Comparison of ENCODE assay signal across 16 cellular contexts in the genomic region with DNA sequence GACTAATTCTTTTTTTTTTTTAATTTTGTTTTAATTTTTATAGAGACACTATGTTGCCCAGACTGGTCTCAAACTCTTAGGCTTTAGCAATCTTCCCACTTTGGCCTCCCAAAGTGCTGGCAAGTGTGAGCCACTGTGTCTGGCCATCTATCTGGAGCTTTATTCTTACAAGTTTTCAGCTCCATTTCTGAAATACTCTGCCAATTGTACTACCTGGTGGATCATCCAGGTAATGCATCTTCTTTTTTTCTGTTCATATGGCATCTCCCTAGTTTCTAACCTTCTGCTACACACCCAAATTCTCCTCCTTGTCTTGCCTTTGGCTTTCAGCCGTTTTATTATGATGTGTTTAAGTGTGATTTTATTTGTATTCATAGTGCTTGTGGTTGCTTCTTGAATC. TPM values are rescaled to one million over a fixed set of nuclear protein-coding genes. Genes with fewer than 3 reads are reported as not detected.
A peak's percentile ranks its signal among the peaks of the same experiment; 100 is the strongest.
DNase-seq lines count a peak whose midpoint lies in the region; ATAC-seq, FAIRE-seq and TF ChIP-seq lines count a peak whose summit lies in the region.
"Had no signal": no experiment of that assay in that cellular context is flagged by ENCODE, and none has a peak within 500 bp of the region (broad histone marks: within the 10 kb centered on the region; RNA-seq: fewer than 3 reads in every experiment).

No MANE protein-coding gene starts in this region.

- no peak for TF ChIP-seq CTCF in A549 (IDR thresholded peaks at IDR 0.05)
- 0 out of 2 replicates have a peak, but pooled peaks have one; percentile 1 for TF ChIP-seq CTCF in GM12874 (IDR thresholded peaks at IDR 0.05; ENCODE audit: insufficient read depth, low read depth, low read length)
- peak; percentile 11 for TF ChIP-seq CTCF in fibroblast of villous mesenchyme (IDR thresholded peaks at IDR 0.05; ENCODE audit: insufficient read depth, low read depth, low read length)

- H3K4me1 ChIP-seq in A549 = no peaks in the 10 kb centered on the region
- H3K4me1 ChIP-seq: thyroid gland had no signal

- TF ChIP-seq RAD21 in A549 (conservative IDR thresholded peaks at IDR 0.05 in 1 of 2, IDR thresholded peaks at IDR 0.05 in 1 of 2) = peak in 1 of 2 experiments; percentile 19; a peak in 1 of 5 replicates

- H3K4me3 ChIP-seq in A549 (no peak overlapping the region), fibroblast of villous mesenchyme (ENCODE audit: low read depth, low read length) (no peak overlapping the region)
- H3K4me3 ChIP-seq: thyroid gland had no signal

- no peak for FAIRE-seq in A549 (lab: Jason Lieb, UNC)

- no peak for TF ChIP-seq EP300 in A549 (IDR thresholded peaks at IDR 0.05)

- H3K9me3 ChIP-seq in A549 = peaks cover 7% of the 10 kb centered on the region; the same call in 1 of the 3 replicates
- H3K9me3 ChIP-seq: thyroid gland had no signal

- ATAC-seq in A549 = peak; percentile 39 to 49; a peak in 1 of 6 replicates
- no peak for ATAC-seq in HG03280 (IDR thresholded peaks at IDR 0.05; ENCODE audit: unreplicated experiment)
- no peak for ATAC-seq in HG02678 (IDR thresholded peaks at IDR 0.05; ENCODE audit: unreplicated experiment)
- ATAC-seq: right cardiac atrium, T-cell had no signal

- no peak overlapping the region for H3K4me2 ChIP-seq in A549

- no peak for TF ChIP-seq POLR2A in A549 (IDR thresholded peaks at IDR 0.05; ENCODE audit: low read length)

- WGBS in A549 (ENCODE audit: missing lambda C conversion rate) = 28% methylated on average over 1 of the region's 1 CpG

- H3K27ac ChIP-seq in A549 = no peak overlapping the region
- H3K27ac ChIP-seq: thyroid gland had no signal

- DNase-seq in A549 (ENCODE audit: low read depth in 1 of 2, low spot score in 1 of 2) (no peak), SK-N-DZ (ENCODE audit: low spot score) (peak; percentile 8), fibroblast of villous mesenchyme (ENCODE audit: low read depth) (no peak)
- no peak for DNase-seq in activated CD8-positive, alpha-beta memory T cell treated with anti-CD3 and anti-CD28 coated beads, Interleukin-2, amount 50 U/mL, for 48 hours
- DNase-seq in stimulated activated CD4-positive, alpha-beta T cell treated with anti-CD3 and anti-CD28 coated beads, Interleukin-2, amount 100 ng/mL, for 24 hours = no peak
- DNase-seq: activated CD4-positive, CD25-positive, alpha-beta regulatory T cell; NCI-H187; NCI-H524; nephron progenitor cell; right cardiac atrium; stimulated activated CD4-positive, alpha-beta T cell treated with anti-CD3 and anti-CD28 coated beads, Interleukin-2, amount 100 ng/mL, for 48 hours; T-cell; thyroid gland had no signal

- CTCF ChIA-PET in A549 (lab: Yijun Ruan, JAX) = interaction anchor here (0.6 to 1.2 kb wide), 7 partner anchors 9 to 616 kb away, joined by 3 to 7 read pairs (median 3); no protein-coding TSS in a partner anchor

- POLR2A ChIA-PET in A549 (lab: Yijun Ruan, JAX) = no interaction called here

TF ChIP-seq in A549, 52 proteins besides CTCF, POLR2A, EP300 and RAD21:
- no peak for TF ChIP-seq PHF8 (IDR thresholded peaks at IDR 0.05; ENCODE audit: borderline replicate concordance, low read depth)
- no peak for TF ChIP-seq RCOR1 (IDR thresholded peaks at IDR 0.05; ENCODE audit: low read depth, low read length)
- TF ChIP-seq, protein P1, sequence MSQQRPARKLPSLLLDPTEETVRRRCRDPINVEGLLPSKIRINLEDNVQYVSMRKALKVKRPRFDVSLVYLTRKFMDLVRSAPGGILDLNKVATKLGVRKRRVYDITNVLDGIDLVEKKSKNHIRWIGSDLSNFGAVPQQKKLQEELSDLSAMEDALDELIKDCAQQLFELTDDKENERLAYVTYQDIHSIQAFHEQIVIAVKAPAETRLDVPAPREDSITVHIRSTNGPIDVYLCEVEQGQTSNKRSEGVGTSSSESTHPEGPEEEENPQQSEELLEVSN (IDR thresholded peaks at IDR 0.05; ENCODE audit: borderline replicate concordance, low read depth) = no peak
- TF ChIP-seq, protein P2, sequence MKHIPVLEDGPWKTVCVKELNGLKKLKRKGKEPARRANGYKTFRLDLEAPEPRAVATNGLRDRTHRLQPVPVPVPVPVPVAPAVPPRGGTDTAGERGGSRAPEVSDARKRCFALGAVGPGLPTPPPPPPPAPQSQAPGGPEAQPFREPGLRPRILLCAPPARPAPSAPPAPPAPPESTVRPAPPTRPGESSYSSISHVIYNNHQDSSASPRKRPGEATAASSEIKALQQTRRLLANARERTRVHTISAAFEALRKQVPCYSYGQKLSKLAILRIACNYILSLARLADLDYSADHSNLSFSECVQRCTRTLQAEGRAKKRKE (CRISPR knock-in tag; IDR thresholded peaks at IDR 0.05; ENCODE audit: low read depth) = no peak
- TF ChIP-seq EHF (CRISPR knock-in tag; IDR thresholded peaks at IDR 0.05) = no peak
- TF ChIP-seq JUN (IDR thresholded peaks at IDR 0.05) = no peak

RNA-seq across cellular contexts. Expression of a gene that starts 40.2 kb away (rescaled TPM):
- polyA plus RNA-seq in A549 (2011; rRNA removed) = 1.3 and 1.5 TPM in 2 replicates
- polyA plus RNA-seq in A549 (2012; cell fraction: cytosol; rRNA removed) = 0.48 TPM in 2 replicates
- polyA plus RNA-seq in A549 (2012; cell fraction: nucleus; rRNA removed) = 0.29 and 0.49 TPM in 2 replicates
- polyA plus RNA-seq in A549 (2017; fragmentation: RNase III; extraction: RNeasy Plus Mini Kit Qiagen cat#74134 plus additional on column Dnase treatment) = 1.1 to 1.3 TPM (median 1.2 TPM) in 3 replicates
- 1.8 and 2.8 TPM in 2 replicates for polyA minus RNA-seq in A549 (2011; rRNA and poly(A)+ RNA removed)
- polyA plus RNA-seq in SK-N-DZ (2014; cell fraction: cytosol; rRNA removed) = 1.4 and 1.9 TPM in 2 replicates
- 1.1 and 1.4 TPM in 2 replicates for polyA plus RNA-seq in SK-N-DZ (2014; cell fraction: nucleus; rRNA removed)
- total RNA-seq in fibroblast of villous mesenchyme = 6.1 and 8.2 TPM in 2 replicates

Comparison
In these comparisons a context has a peak if more than half of its experiments do, and no peak if none do; other contexts are left out.
1. ATAC-seq: peak in A549 (2 of 2); none in HG03280 (single experiment) and HG02678 (single experiment).